In the genomic region with DNA sequence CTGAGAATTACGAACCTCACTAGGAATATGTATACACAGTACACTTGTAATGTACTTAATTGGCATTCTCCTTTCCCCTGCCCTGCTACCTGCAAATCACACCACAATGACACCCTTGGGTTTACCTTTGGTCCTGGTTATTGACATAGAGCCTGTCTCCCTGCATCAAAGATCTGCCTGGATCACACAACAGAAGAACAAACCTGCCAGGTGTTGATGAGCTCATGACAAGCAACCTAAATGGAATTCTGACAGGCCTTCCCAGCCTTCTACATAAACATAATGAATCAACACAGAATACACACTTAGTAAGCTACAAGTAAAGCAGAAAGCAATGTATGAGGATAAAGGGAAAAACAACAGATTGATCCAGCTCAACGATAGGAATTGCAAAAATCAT, we compare ENCODE assay signal across 18 cellular contexts.
DNase-seq lines count a peak whose midpoint lies in the region; ATAC-seq, FAIRE-seq and TF ChIP-seq lines count a peak whose summit lies in the region.
"Had no signal": no experiment of that assay in that cellular context is flagged by ENCODE, and none has a peak within 500 bp of the region (broad histone marks: within the 10 kb centered on the region; RNA-seq: fewer than 3 reads in every experiment).

No MANE protein-coding gene starts in this region.

- H2AFZ ChIP-seq in keratinocyte (ENCODE audit: control insufficient read depth, low read length): no peak overlapping the region

- no peaks in the 10 kb centered on the region for H3K79me2 ChIP-seq in keratinocyte (ENCODE audit: control insufficient read depth, insufficient read depth, low read length)

- no peaks in the 10 kb centered on the region for H3K27me3 ChIP-seq in keratinocyte (ENCODE audit: control insufficient read depth, extremely low read depth, insufficient read depth, low read length)
- H3K27me3 ChIP-seq: SJCRH30 had no signal

- TF ChIP-seq CTCF in keratinocyte (optimal IDR thresholded peaks at IDR 0.05 in 1 of 3, IDR thresholded peaks at IDR 0.05 in 1 of 3, conservative IDR thresholded peaks at IDR 0.05 in 1 of 3; ENCODE audit: extremely low read depth in 1 of 3, insufficient read depth in 2 of 3, low read length in 3 of 3): no peak

- DNase-seq in DMS153 treated with DMSO at 0.1 percent for 48 hours (lab: John Stamatoyannopoulos, UW; ENCODE audit: unreplicated experiment) (peak; percentile 18), NCI-H146 treated with DMSO at 0.1 percent for 48 hours (lab: John Stamatoyannopoulos, UW; ENCODE audit: unreplicated experiment) (peak; percentile 38), NCI-H774 (lab: John Stamatoyannopoulos, UW) (peak; percentile 1), keratinocyte (ENCODE audit: low read depth, low spot score) (no peak), SKM-1 (lab: John Stamatoyannopoulos, UW; ENCODE audit: unreplicated experiment) (no peak), SHP77 (lab: John Stamatoyannopoulos, UW) (no peak)
- DNase-seq: ACHN, AML-193, Calu3, GF-D8, NCI-H1436, NCI-H226, RPMI8226, SJCRH30 had no signal

- H4K20me1 ChIP-seq in keratinocyte (ENCODE audit: control insufficient read depth, extremely low read depth, insufficient read depth, low read length): no peaks in the 10 kb centered on the region

- no peaks in the 10 kb centered on the region for H3K9me3 ChIP-seq in keratinocyte (ENCODE audit: control insufficient read depth, low read depth, low read length)
- H3K9me3 ChIP-seq: SJCRH30 had no signal

- H3K4me1 ChIP-seq in keratinocyte (ENCODE audit: control insufficient read depth, extremely low read depth, insufficient read depth, low read length): no peaks in the 10 kb centered on the region
- H3K4me1 ChIP-seq: SJCRH30 had no signal

- H3K9ac ChIP-seq in keratinocyte (ENCODE audit: control insufficient read depth, extremely low read depth, insufficient read depth, low read length): no peak overlapping the region
- H3K9ac ChIP-seq: KMS-11 had no signal

- no peaks in the 10 kb centered on the region for H3K9me1 ChIP-seq in keratinocyte (ENCODE audit: control insufficient read depth, extremely low read depth, insufficient read depth, low read length)

- FAIRE-seq in keratinocyte (lab: Jason Lieb, UNC): peak; percentile 46
- FAIRE-seq: GM12891 had no signal

- H3K27ac ChIP-seq in keratinocyte (ENCODE audit: control insufficient read depth, insufficient read depth, low read length): no peak overlapping the region
- H3K27ac ChIP-seq: KMS-11, SJCRH30 had no signal

- no peak for ATAC-seq in GM19452 (IDR thresholded peaks at IDR 0.05; ENCODE audit: unreplicated experiment)
- ATAC-seq in GM18517 (IDR thresholded peaks at IDR 0.05; ENCODE audit: unreplicated experiment): no peak

- H3K36me3 ChIP-seq in keratinocyte (ENCODE audit: control insufficient read depth in 2 of 2, extremely low read depth in 1 of 2, insufficient read depth in 2 of 2, low read length in 2 of 2): no peaks in the 10 kb centered on the region
- H3K36me3 ChIP-seq: SJCRH30 had no signal

- dilution Hi-C loops in keratinocyte (cut with MboI; ENCODE audit: extremely low pct_ligation_motif_present, low sequenced_read_pairs): no loop called here

- no peak overlapping the region for H3K4me2 ChIP-seq in keratinocyte (ENCODE audit: control insufficient read depth, extremely low read depth, insufficient read depth, low read depth, low read length)
- H3K4me2 ChIP-seq: KMS-11 had no signal

- H3K4me3 ChIP-seq in keratinocyte (ENCODE audit: control insufficient read depth in 2 of 3, extremely low read depth in 1 of 3, insufficient read depth in 2 of 3, low read depth in 1 of 3, low read length in 3 of 3): no peak overlapping the region
- H3K4me3 ChIP-seq: SJCRH30 had no signal

Comparison
In these comparisons a context has a peak if more than half of its experiments do, and no peak if none do; other contexts are left out.
1. DNase-seq: peak in DMS153 treated with DMSO at 0.1 percent for 48 hours (single experiment), NCI-H146 treated with DMSO at 0.1 percent for 48 hours (single experiment) and NCI-H774 (single experiment); none in keratinocyte (single experiment), SKM-1 (single experiment) and SHP77 (0 of 2).